Comparison of ENCODE assay signal across 19 cellular contexts in the genomic region with DNA sequence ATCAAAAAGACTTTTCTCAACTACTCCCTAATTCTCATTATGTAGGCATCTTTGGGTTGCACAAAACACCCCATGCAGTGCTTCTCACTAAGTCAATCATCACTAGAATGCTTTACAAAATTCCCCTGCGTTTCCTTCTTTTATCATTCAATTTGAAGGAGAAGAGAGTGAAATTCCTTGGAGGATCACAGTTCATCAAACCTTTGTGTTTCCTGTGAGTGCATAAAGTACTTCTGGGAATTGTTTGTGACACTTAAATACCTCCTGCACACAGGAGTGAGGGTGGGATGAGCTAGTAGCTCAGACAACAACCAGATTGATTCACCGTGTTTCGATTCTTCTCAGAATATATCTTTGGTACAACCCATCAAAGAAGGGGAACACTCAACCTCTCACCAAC.
"Had no signal": no experiment of that assay in that cellular context is flagged by ENCODE, and none has a peak within 500 bp of the region (broad histone marks: within the 10 kb centered on the region; RNA-seq: fewer than 3 reads in every experiment).

No MANE protein-coding gene starts in this region.

- H3K9ac ChIP-seq: parathyroid adenoma had no signal

- H3K9me3 ChIP-seq: esophagus muscularis mucosa, suprapubic skin had no signal

- H3K4me1 ChIP-seq: esophagus muscularis mucosa, parathyroid adenoma, right lobe of liver, suprapubic skin, tibial nerve had no signal

- H3K27me3 ChIP-seq: esophagus muscularis mucosa, right lobe of liver, suprapubic skin, tibial nerve had no signal

- DNase-seq: activated CD4-positive, alpha-beta T cell treated with anti-CD3 and anti-CD28 coated beads, Interleukin-2, amount 50 U/mL, for 1 hour; activated T-cell treated with anti-CD3 and anti-CD28 coated beads, Interleukin-2, amount 50 U/mL, for 1 hour; aorta; dermis blood vessel endothelial cell; effector memory CD4-positive, alpha-beta T cell; head of caudate nucleus; hypothalamus; left colon; nucleus accumbens; right lobe of liver; stimulated activated CD4-positive, alpha-beta T cell treated with anti-CD3 and anti-CD28 coated beads, Interleukin-1b, Interleukin-23, amount 100 ng/mL, for 48 hours had no signal

- H3K4me3 ChIP-seq: esophagus muscularis mucosa, right lobe of liver, skin epidermis, suprapubic skin, tibial nerve had no signal

- H3K27ac ChIP-seq: esophagus muscularis mucosa, parathyroid adenoma, right lobe of liver, skin epidermis, suprapubic skin, tibial nerve had no signal

- H3K36me3 ChIP-seq: esophagus muscularis mucosa, right lobe of liver, suprapubic skin, tibial nerve had no signal

- ATAC-seq: activated CD4-positive, CD25-positive, alpha-beta regulatory T cell treated with anti-CD3 and anti-CD28 coated beads, Interleukin-2, amount 50 U/mL, for 24 hours; activated naive CD4-positive, alpha-beta T cell treated with anti-CD3 and anti-CD28 coated beads, Interleukin-2, amount 50 U/mL, for 72 hours; activated T-helper 17 cell treated with anti-CD3 and anti-CD28 coated beads, Interleukin-2, amount 50 U/mL, for 72 hours; left colon; right lobe of liver had no signal
